9 cellular contexts compared by ENCODE assay signal in genomic region chr14:32074887-32075572, GRCh38. TPM values are rescaled to one million over a fixed set of nuclear protein-coding genes. Genes with fewer than 3 reads are reported as not detected.
A peak's percentile ranks its signal among the peaks of the same experiment; 100 is the strongest.
DNase-seq lines count a peak whose midpoint lies in the region; ATAC-seq, FAIRE-seq and TF ChIP-seq lines count a peak whose summit lies in the region.
"Had no signal": no experiment of that assay in that cellular context is flagged by ENCODE, and none has a peak within 500 bp of the region (broad histone marks: within the 10 kb centered on the region; RNA-seq: fewer than 3 reads in every experiment).

No MANE protein-coding gene starts in this region.

- no peak for FAIRE-seq in RCC 7860 (lab: Jason Lieb, UNC)

- H3K4me1 ChIP-seq in adipocyte (ENCODE audit: control insufficient read depth, insufficient read depth, low read length) (peaks cover 31% of the 10 kb centered on the region), iPS-20b (ENCODE audit: insufficient read depth, low read length) (peaks cover 10% of the 10 kb centered on the region), smooth muscle cell (ENCODE audit: low read depth) (peaks cover 25% of the 10 kb centered on the region)

- no peaks in the 10 kb centered on the region for H3K9me3 Mint-ChIP-seq in effector memory CD8-positive, alpha-beta T cell

- H3F3A ChIP-seq in smooth muscle cell (ENCODE audit: low read depth), result peaks cover 9% of the 10 kb centered on the region

- 42% methylated on average over 8 of the region's 8 CpGs for WGBS in smooth muscle cell (ENCODE audit: low lambda C conversion rate)

- H3K9me3 ChIP-seq in adipocyte (ENCODE audit: control insufficient read depth, low read length) (no peaks in the 10 kb centered on the region), iPS-20b (ENCODE audit: insufficient read depth, low read depth, low read length) (no peaks in the 10 kb centered on the region), smooth muscle cell (replicated peaks; ENCODE audit: low read depth) (no peaks in the 10 kb centered on the region)

- in situ Hi-C loops in KBM-7 (cut with MboI; ENCODE audit: low pct_unique_long_range_greater_than_20kb, low sequenced_read_pairs), result no loop called here

- H3K4me3 ChIP-seq in HFF-Myc (replicated peaks; ENCODE audit: low read depth, low read length) (peak overlapping the region; percentile 70), adipocyte (ENCODE audit: low read length) (peak overlapping the region; percentile 87), iPS-20b (ENCODE audit: low read length) (peak overlapping the region; percentile 86), smooth muscle cell (peak overlapping the region; percentile 95)

- peak overlapping the region; percentile 91 for H3K4me2 ChIP-seq in smooth muscle cell

- peak overlapping the region in 1 of 2 donors; percentile 96 for H3K4me3 Mint-ChIP-seq in effector memory CD8-positive, alpha-beta T cell

- H4K20me1 ChIP-seq in smooth muscle cell (ENCODE audit: low read depth), result peaks cover 20% of the 10 kb centered on the region

- DNase-seq in HFF-Myc (ENCODE audit: extremely low read depth, low read depth) (no peak), adipocyte (ENCODE audit: low read depth) (no peak), smooth muscle cell (lab: John Stamatoyannopoulos, UW; ENCODE audit: unreplicated experiment) (no peak), KBM-7 (no peak), RCC 7860 (ENCODE audit: low spot score) (no peak)
- DNase-seq in effector memory CD8-positive, alpha-beta T cell, result no peak

- peak overlapping the region; percentile 89 for H3K9ac ChIP-seq in adipocyte (ENCODE audit: low read length)
- H3K9ac ChIP-seq in iPS-20b (ENCODE audit: low read depth, low read length), result peak overlapping the region; percentile 91; the same call in 1 of the 2 replicates
- peak overlapping the region; percentile 55 for H3K9ac ChIP-seq in smooth muscle cell (ENCODE audit: low read depth)

- H3K36me3 ChIP-seq in adipocyte (ENCODE audit: control insufficient read depth, insufficient read depth, low read length, severe bottlenecking) (no peaks in the 10 kb centered on the region), iPS-20b (ENCODE audit: insufficient read depth, low read depth, low read length) (no peaks in the 10 kb centered on the region), smooth muscle cell (ENCODE audit: low read depth) (no peaks in the 10 kb centered on the region)

- H3K27ac ChIP-seq in iPS-20b (ENCODE audit: low read length) (no peak overlapping the region), smooth muscle cell (ENCODE audit: low read depth) (peak overlapping the region; percentile 89)

- no peak overlapping the region for H2AFZ ChIP-seq in smooth muscle cell (ENCODE audit: low read depth)

- H3K36me3 Mint-ChIP-seq in effector memory CD8-positive, alpha-beta T cell (ENCODE audit: insufficient read depth), result peaks cover 4% of the 10 kb centered on the region

- H3K27me3 ChIP-seq in adipocyte (replicated peaks; ENCODE audit: control insufficient read depth, insufficient read depth, low read length), result no peaks in the 10 kb centered on the region
- H3K27me3 ChIP-seq in iPS-20b (ENCODE audit: insufficient read depth, low read length), result no peaks in the 10 kb centered on the region
- H3K27me3 ChIP-seq in smooth muscle cell (ENCODE audit: low read depth), result no peaks in the 10 kb centered on the region

- no peaks in the 10 kb centered on the region for H3K27me3 Mint-ChIP-seq in effector memory CD8-positive, alpha-beta T cell

- H3K79me2 ChIP-seq in smooth muscle cell (ENCODE audit: low read depth), result peaks cover 46% of the 10 kb centered on the region

- no peak for ATAC-seq in effector memory CD8-positive, alpha-beta T cell (replicated peaks)
- ATAC-seq in GM21447 (IDR thresholded peaks at IDR 0.05; ENCODE audit: unreplicated experiment), result no peak
- ATAC-seq: activated CD4-positive, CD25-positive, alpha-beta regulatory T cell treated with anti-CD3 and anti-CD28 coated beads, Interleukin-2, amount 50 U/mL, for 24 hours had no signal

- H3K4me1 Mint-ChIP-seq in effector memory CD8-positive, alpha-beta T cell (ENCODE audit: low read depth in 2 of 2), result peaks cover 20 to 24% of the 10 kb centered on the region in 2 donors

- no peak overlapping the region for H3K27ac Mint-ChIP-seq in effector memory CD8-positive, alpha-beta T cell

- no peak for TF ChIP-seq CTCF in HFF-Myc (IDR thresholded peaks at IDR 0.05; ENCODE audit: low read depth, low read length, missing control alignments)
- no peak for TF ChIP-seq CTCF in smooth muscle cell (IDR thresholded peaks at IDR 0.05; ENCODE audit: borderline replicate concordance, insufficient read depth, poor library complexity, severe bottlenecking)

RNA-seq across cellular contexts. Expression of gene ARHGAP5, which starts 2.1 kb away (rescaled TPM):
- total RNA-seq in smooth muscle cell, result 217 and 298 TPM in 2 replicates
- 24.1 and 24.9 TPM in 2 replicates for polyA plus RNA-seq in smooth muscle cell
